Comparison of ENCODE assay signal across 8 cellular contexts in the genomic region with DNA sequence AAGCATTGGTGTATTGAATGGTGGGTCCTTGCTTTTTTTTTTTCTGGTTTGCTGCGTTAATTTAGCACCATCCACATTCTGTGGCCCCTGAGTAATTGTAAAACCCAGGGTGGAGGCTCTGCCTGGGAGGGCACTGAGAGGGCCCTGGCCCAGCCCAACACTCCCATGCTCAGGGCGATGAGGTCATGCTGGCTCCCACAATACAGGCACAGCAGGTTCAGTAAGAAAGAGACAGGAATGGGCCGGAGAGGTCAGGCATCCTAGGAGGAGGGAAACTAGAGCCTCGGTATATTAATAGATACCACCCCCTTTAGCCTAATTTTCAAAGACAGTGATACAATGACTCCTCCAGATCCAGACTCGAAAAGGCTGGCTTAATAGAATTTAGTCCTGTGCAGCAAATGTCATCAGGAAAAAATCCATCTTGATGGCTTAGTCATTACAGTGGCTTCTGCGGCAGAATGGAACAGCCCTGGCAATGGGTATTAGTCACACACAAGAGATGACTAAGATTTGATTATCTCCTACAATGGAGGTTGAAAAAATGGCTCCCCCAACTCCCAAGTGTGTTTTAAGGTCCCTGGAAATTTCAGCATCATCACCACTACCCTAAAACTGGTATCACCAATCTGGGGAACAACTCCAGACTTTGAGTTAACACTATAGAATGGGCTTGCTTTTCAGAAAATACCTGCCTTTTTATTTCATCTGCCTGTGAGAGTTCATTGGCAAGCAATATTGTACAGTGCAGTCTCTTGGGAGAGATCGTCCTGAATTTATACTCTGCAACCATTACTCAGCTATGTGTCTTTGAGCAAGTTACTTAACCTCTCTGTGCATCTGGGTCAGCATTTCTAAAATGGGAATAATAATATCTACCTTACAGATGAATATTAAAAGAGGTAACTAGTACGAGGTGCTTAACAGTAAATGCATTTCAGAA. TPM values are rescaled to one million over a fixed set of nuclear protein-coding genes. Genes with fewer than 3 reads are reported as not detected.
DNase-seq lines count a peak whose midpoint lies in the region; ATAC-seq, FAIRE-seq and TF ChIP-seq lines count a peak whose summit lies in the region.

No MANE protein-coding gene starts in this region.

- ATAC-seq in activated T-cell treated with anti-CD3 and anti-CD28 coated beads, Interleukin-2, amount 50 U/mL, for 72 hours (replicated peaks in 1 of 2) = peak; percentile 93 to 95

- H3K27ac Mint-ChIP-seq in activated T-cell treated with anti-CD3 and anti-CD28 coated beads, Interleukin-2, amount 50 U/mL, for 72 hours = no peak overlapping the region

- no peaks in the 10 kb centered on the region for H3K9me3 Mint-ChIP-seq in activated T-cell treated with anti-CD3 and anti-CD28 coated beads, Interleukin-2, amount 50 U/mL, for 72 hours

- no peak for TF ChIP-seq CTCF in D721Med (IDR thresholded peaks at IDR 0.05; ENCODE audit: insufficient read depth, missing control alignments)

- peak overlapping the region; percentile 16 to 56 for H3K4me3 Mint-ChIP-seq in activated T-cell treated with anti-CD3 and anti-CD28 coated beads, Interleukin-2, amount 50 U/mL, for 72 hours

- peaks cover 52% of the 10 kb centered on the region for H3K4me1 Mint-ChIP-seq in activated T-cell treated with anti-CD3 and anti-CD28 coated beads, Interleukin-2, amount 50 U/mL, for 72 hours (ENCODE audit: low read depth)

- H3K27me3 Mint-ChIP-seq in activated T-cell treated with anti-CD3 and anti-CD28 coated beads, Interleukin-2, amount 50 U/mL, for 72 hours (ENCODE audit: low read depth) = no peaks in the 10 kb centered on the region

- no peaks in the 10 kb centered on the region for H3K36me3 Mint-ChIP-seq in activated T-cell treated with anti-CD3 and anti-CD28 coated beads, Interleukin-2, amount 50 U/mL, for 72 hours (ENCODE audit: insufficient read depth in 2 of 2)

- peak; percentile 25 for FAIRE-seq in D721Med (lab: Jason Lieb, UNC)

- no peak for DNase-seq in D721Med (ENCODE audit: insufficient read length, low spot score)
- DNase-seq in HS-27A (ENCODE audit: low read depth) = peak; percentile 94
- peak; percentile 53 to 70 for DNase-seq in activated T-cell treated with anti-CD3 and anti-CD28 coated beads, Interleukin-2, amount 50 U/mL, for 72 hours
- DNase-seq in glomerular visceral epithelial cell (ENCODE audit: extremely low spot score) = peak; percentile 98
- peak; percentile 63 for DNase-seq in stimulated activated CD4-positive, alpha-beta T cell treated with anti-CD3 and anti-CD28 coated beads, Interleukin-15, amount 100 ng/mL, for 24 hours
- no peak for DNase-seq in DMS79 treated with DMSO at 0.1 percent for 48 hours (lab: John Stamatoyannopoulos, UW)
- no peak for DNase-seq in NCI-H345 (lab: John Stamatoyannopoulos, UW)
- DNase-seq in NCI-H2196 treated with DMSO at 0.1 percent for 48 hours (lab: John Stamatoyannopoulos, UW; ENCODE audit: unreplicated experiment) = no peak

RNA-seq across cellular contexts. Expression of gene LYST, which starts 43.9 kb away (rescaled TPM):
- total RNA-seq in activated T-cell treated with anti-CD3 and anti-CD28 coated beads, Interleukin-2, amount 50 U/mL, for 72 hours = 10 to 100 TPM; 43.9 to 50.7 TPM

Comparison
In these comparisons a context has a peak if more than half of its experiments do, and no peak if none do; other contexts are left out.
1. DNase-seq: peak in HS-27A (single experiment), activated T-cell treated with anti-CD3 and anti-CD28 coated beads, Interleukin-2, amount 50 U/mL, for 72 hours (2 of 2), glomerular visceral epithelial cell (single experiment) and stimulated activated CD4-positive, alpha-beta T cell treated with anti-CD3 and anti-CD28 coated beads, Interleukin-15, amount 100 ng/mL, for 24 hours (single experiment); none in D721Med (single experiment), DMS79 treated with DMSO at 0.1 percent for 48 hours (single experiment), NCI-H345 (single experiment) and NCI-H2196 treated with DMSO at 0.1 percent for 48 hours (single experiment).